In the genomic region with DNA sequence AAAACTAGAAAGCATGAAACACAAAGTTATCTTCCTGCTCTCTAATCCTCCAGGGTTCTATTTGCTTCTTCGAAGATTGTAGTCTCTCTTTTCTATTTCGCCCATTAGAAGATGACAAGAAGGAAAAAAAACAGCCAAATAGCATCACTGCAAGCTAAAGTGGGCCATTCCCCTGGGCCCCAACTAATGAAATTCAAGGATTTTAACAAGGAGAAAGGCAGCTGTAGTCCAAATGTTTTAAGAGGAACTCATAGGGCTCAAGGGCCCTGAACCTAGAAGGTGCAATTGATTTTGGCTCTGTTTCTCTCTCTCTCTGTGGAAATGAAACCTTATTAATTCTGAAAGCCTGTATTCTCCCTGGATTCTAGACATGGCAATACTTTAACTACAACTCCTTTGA, we compare ENCODE assay signal across 11 cellular contexts. TPM values are rescaled to one million over a fixed set of nuclear protein-coding genes. Genes with fewer than 3 reads are reported as not detected.
DNase-seq lines count a peak whose midpoint lies in the region; ATAC-seq and TF ChIP-seq lines count a peak whose summit lies in the region.
"Had no signal": no experiment of that assay in that cellular context is flagged by ENCODE, and none has a peak within 500 bp of the region (broad histone marks: within the 10 kb centered on the region; RNA-seq: fewer than 3 reads in every experiment).

No MANE protein-coding gene starts in this region.

- peak overlapping the region in 3 of 5 experiments; percentile 84 to 93 (median 90) for H3K27ac Mint-ChIP-seq in brain

- H2BK12ac ChIP-seq in trophoblast cell (ENCODE audit: low read length), result no peak overlapping the region

- H4K20me1 ChIP-seq in HCT116 (ENCODE audit: insufficient read depth) (no peaks in the 10 kb centered on the region), smooth muscle cell (ENCODE audit: low read depth) (no peaks in the 10 kb centered on the region), OCI-LY7 (ENCODE audit: insufficient read depth, low read length) (no peaks in the 10 kb centered on the region)

- H2BK120ac ChIP-seq in trophoblast cell (ENCODE audit: insufficient read depth, low read length, poor library complexity), result no peak overlapping the region

- H3K9me2 ChIP-seq in HCT116 (ENCODE audit: insufficient read depth) (no peaks in the 10 kb centered on the region), OCI-LY7 (ENCODE audit: insufficient read depth, low read length) (no peaks in the 10 kb centered on the region)

- H3K79me1 ChIP-seq in trophoblast cell (ENCODE audit: low read length), result no peaks in the 10 kb centered on the region

- peaks cover 18% of the 10 kb centered on the region for H3F3A ChIP-seq in smooth muscle cell (ENCODE audit: low read depth)

- H3K9ac ChIP-seq in HCT116 (ENCODE audit: low read length), result no peak overlapping the region
- peak overlapping the region; percentile 76 for H3K9ac ChIP-seq in smooth muscle cell (ENCODE audit: low read depth)
- no peak overlapping the region for H3K9ac ChIP-seq in trophoblast cell (ENCODE audit: low read length)

- no peak for TF ChIP-seq CTCF in HCT116 (IDR thresholded peaks at IDR 0.05 in 2 of 3, conservative IDR thresholded peaks at IDR 0.05 in 1 of 3; ENCODE audit: borderline replicate concordance in 1 of 3, insufficient read depth in 1 of 3, low read depth in 2 of 3, low read length in 2 of 3)
- TF ChIP-seq CTCF in brain (conservative IDR thresholded peaks at IDR 0.05), result no peak
- TF ChIP-seq CTCF in right atrium auricular region (IDR thresholded peaks at IDR 0.05), result no peak
- no peak for TF ChIP-seq CTCF in smooth muscle cell (IDR thresholded peaks at IDR 0.05; ENCODE audit: borderline replicate concordance, insufficient read depth, poor library complexity, severe bottlenecking)
- no peak for TF ChIP-seq CTCF in OCI-LY7 (conservative IDR thresholded peaks at IDR 0.05; ENCODE audit: low read length)

- H2AK5ac ChIP-seq in trophoblast cell (ENCODE audit: low read length), result no peak overlapping the region

- H3K18ac ChIP-seq in trophoblast cell (ENCODE audit: low read length), result no peak overlapping the region

- no peaks in the 10 kb centered on the region for H3K36me3 ChIP-seq in HCT116 (ENCODE audit: control insufficient read depth in 1 of 2, insufficient read depth in 2 of 2, low read length in 2 of 2)
- H3K36me3 ChIP-seq in right atrium auricular region, result no peaks in the 10 kb centered on the region
- H3K36me3 ChIP-seq in smooth muscle cell (ENCODE audit: low read depth), result no peaks in the 10 kb centered on the region
- H3K36me3 ChIP-seq in OCI-LY7 (ENCODE audit: insufficient read depth, low read length), result no peaks in the 10 kb centered on the region
- H3K36me3 ChIP-seq in trophoblast cell (ENCODE audit: control insufficient read depth in 1 of 2, insufficient read depth in 2 of 2, low read length in 2 of 2), result no peaks in the 10 kb centered on the region

- peak overlapping the region in 1 of 5 experiments; percentile 9 for H3K4me3 Mint-ChIP-seq in brain

- H3K4me1 Mint-ChIP-seq in brain, result peaks cover 35% of the 10 kb centered on the region

- H3K23ac ChIP-seq in trophoblast cell (ENCODE audit: low read length), result no peak overlapping the region

- H3K9me3 Mint-ChIP-seq in brain, result no peaks in the 10 kb centered on the region

- no peak overlapping the region for H4K91ac ChIP-seq in trophoblast cell (ENCODE audit: low read depth, low read length)

- POLR2A ChIA-PET in HCT116 (lab: Charles Lee) (interaction anchor here (1.4 kb wide), 1 partner anchor 184 kb away, joined by 3 read pairs; no protein-coding TSS in a partner anchor), OCI-LY7 (lab: Charles Lee) (interaction anchor here (0.7 kb wide), 1 partner anchor 122 kb away, joined by 5 read pairs; no protein-coding TSS in a partner anchor)

- H3K9me3 ChIP-seq in HCT116 (ENCODE audit: control insufficient read depth in 1 of 2, insufficient read depth in 1 of 2, low read depth in 1 of 2, low read length in 2 of 2), result no peaks in the 10 kb centered on the region
- H3K9me3 ChIP-seq in right atrium auricular region, result no peaks in the 10 kb centered on the region
- no peaks in the 10 kb centered on the region for H3K9me3 ChIP-seq in smooth muscle cell (replicated peaks; ENCODE audit: low read depth)
- H3K9me3 ChIP-seq in OCI-LY7 (ENCODE audit: low read length), result no peaks in the 10 kb centered on the region
- H3K9me3 ChIP-seq in trophoblast cell (ENCODE audit: insufficient read depth, low read depth, low read length), result no peaks in the 10 kb centered on the region

- H3K4me2 ChIP-seq in HCT116 (ENCODE audit: low read length) (peak overlapping the region; percentile 34), smooth muscle cell (peak overlapping the region; percentile 70), OCI-LY7 (ENCODE audit: low read length) (no peak overlapping the region), trophoblast cell (ENCODE audit: low read length) (no peak overlapping the region)

- no peaks in the 10 kb centered on the region for H3K36me3 Mint-ChIP-seq in brain

- H3K79me2 ChIP-seq in HCT116 (ENCODE audit: insufficient read depth, low read length) (no peaks in the 10 kb centered on the region), smooth muscle cell (ENCODE audit: low read depth) (no peaks in the 10 kb centered on the region), OCI-LY7 (ENCODE audit: insufficient read depth, low read depth, low read length) (no peaks in the 10 kb centered on the region), trophoblast cell (ENCODE audit: control insufficient read depth, insufficient read depth, low read length, poor library complexity) (no peaks in the 10 kb centered on the region)

- no peak overlapping the region for H4K12ac ChIP-seq in trophoblast cell (ENCODE audit: low read depth, low read length)

- no peaks in the 10 kb centered on the region for H3K27me3 Mint-ChIP-seq in brain

- no peak overlapping the region for H3K4ac ChIP-seq in trophoblast cell (ENCODE audit: low read depth, low read length)

- no peak overlapping the region for H2BK5ac ChIP-seq in trophoblast cell (ENCODE audit: low read depth, low read length, poor library complexity)

- intact Hi-C loops in HCT116 (cut with micrococcal nuclease), result no loop called here
- intact Hi-C loops in OCI-LY7 (cut with micrococcal nuclease; ENCODE audit: unreplicated experiment), result no loop called here
- intact Hi-C loops in posterior vena cava (cut with DNase I), result no loop called here

- BruUV-seq in HCT116 (replicated peaks; lab: Mats Ljungman, UMichigan), result no TSS peak
- no TSS peak for BruUV-seq in OCI-LY7 (replicated peaks; lab: Mats Ljungman, UMichigan)

- no peak for TF ChIP-seq RAD21 in HCT116 (IDR thresholded peaks at IDR 0.05; ENCODE audit: low read depth)

- RAD21 ChIA-PET in HCT116 (lab: Charles Lee; ENCODE audit: low non-redundant PET in 1 of 2, low total read pairs in 2 of 2, uncharacterized antibody in 2 of 2, unreplicated experiment in 2 of 2), result no interaction called here

- no peak for TF ChIP-seq POLR2A in HCT116 (IDR thresholded peaks at IDR 0.05; ENCODE audit: borderline replicate concordance, extremely low read depth, insufficient read depth, insufficient read length)

- ATAC-seq in HCT116, result no peak
- ATAC-seq in GM21576 (IDR thresholded peaks at IDR 0.05; ENCODE audit: unreplicated experiment), result no peak

- H3K27me3 ChIP-seq in HCT116 (ENCODE audit: insufficient read depth, low read length) (no peaks in the 10 kb centered on the region), right atrium auricular region (no peaks in the 10 kb centered on the region), smooth muscle cell (ENCODE audit: low read depth) (no peaks in the 10 kb centered on the region), trophoblast cell (ENCODE audit: insufficient read depth, low read length) (no peaks in the 10 kb centered on the region)

- no peak for DNase-seq in HCT116 (ENCODE audit: low read depth, low spot score)
- no peak for DNase-seq in right atrium auricular region (ENCODE audit: low spot score)
- no peak for DNase-seq in smooth muscle cell (lab: John Stamatoyannopoulos, UW; ENCODE audit: unreplicated experiment)
- DNase-seq in OCI-LY7 (ENCODE audit: low spot score), result no peak
- DNase-seq in trophoblast cell, result no peak
- no peak for DNase-seq in posterior vena cava (ENCODE audit: low spot score)
- DNase-seq: NCI-H187 treated with DMSO at 0.1 percent for 48 hours, occipital lobe, OCI-M1 had no signal

- CTCF ChIA-PET in HCT116 (lab: Charles Lee), result no interaction called here
- CTCF ChIA-PET in OCI-LY7 (lab: Charles Lee; ENCODE audit: unreplicated experiment), result no interaction called here

- H3K4me3 ChIP-seq in HCT116 (replicated peaks in 1 of 2; ENCODE audit: low read depth in 1 of 2, low read length in 2 of 2) (no peak overlapping the region), right atrium auricular region (no peak overlapping the region), smooth muscle cell (no peak overlapping the region), OCI-LY7 (ENCODE audit: low read depth, low read length, poor library complexity, severe bottlenecking) (no peak overlapping the region), trophoblast cell (ENCODE audit: low read depth, low read length) (no peak overlapping the region)

- H2AFZ ChIP-seq in HCT116 (ENCODE audit: low read depth, low read length, poor library complexity, severe bottlenecking) (peak overlapping the region; percentile 74), smooth muscle cell (ENCODE audit: low read depth) (peak overlapping the region; percentile 2), OCI-LY7 (ENCODE audit: low read length) (no peak overlapping the region), trophoblast cell (ENCODE audit: insufficient read depth, low read length, poor library complexity) (no peak overlapping the region)

- no peak overlapping the region for H3K14ac ChIP-seq in trophoblast cell (ENCODE audit: low read length)

- peaks cover 5 to 21% of the 10 kb centered on the region in 2 experiments; a peak in 2 of 4 replicates for H3K4me1 ChIP-seq in HCT116 (ENCODE audit: control insufficient read depth in 1 of 2, insufficient read depth in 2 of 2, low read length in 2 of 2)
- H3K4me1 ChIP-seq in right atrium auricular region, result peaks cover 0 to 21% of the 10 kb centered on the region in 2 donors
- H3K4me1 ChIP-seq in smooth muscle cell (ENCODE audit: low read depth), result peaks cover 9% of the 10 kb centered on the region
- no peaks in the 10 kb centered on the region for H3K4me1 ChIP-seq in OCI-LY7 (ENCODE audit: insufficient read depth, low read length, poor library complexity, severe bottlenecking)
- H3K4me1 ChIP-seq in trophoblast cell (ENCODE audit: control insufficient read depth in 1 of 2, insufficient read depth in 2 of 2, low read length in 2 of 2), result no peaks in the 10 kb centered on the region

- no peak overlapping the region for H4K8ac ChIP-seq in trophoblast cell (ENCODE audit: low read depth, low read length)

- no peak overlapping the region for H3K27ac ChIP-seq in HCT116 (ENCODE audit: low read depth, low read length)
- H3K27ac ChIP-seq in right atrium auricular region, result peak overlapping the region; percentile 31 to 59
- H3K27ac ChIP-seq in smooth muscle cell (ENCODE audit: low read depth), result peak overlapping the region; percentile 98
- no peak overlapping the region for H3K27ac ChIP-seq in OCI-LY7 (ENCODE audit: low read depth, low read length, poor library complexity, severe bottlenecking)
- H3K27ac ChIP-seq in trophoblast cell (ENCODE audit: low read depth, low read length), result no peak overlapping the region

- 24% methylated on average over 2 of the region's 2 CpGs for WGBS in smooth muscle cell (ENCODE audit: low lambda C conversion rate)
- no CpG with 5 or more reads among the region's 2 CpGs for WGBS in trophoblast cell (ENCODE audit: extremely low coverage, insufficient coverage, insufficient read length)

RNA-seq across cellular contexts. Expression of gene CUBN, which starts 53.6 kb away (rescaled TPM):
- total RNA-seq in HCT116 (2021; ENCODE audit: unreplicated experiment), result 1.2 TPM
- 0.10 and 0.39 TPM in 2 replicates for polyA plus RNA-seq in HCT116 (2012)
- 0.27 TPM for polyA plus RNA-seq in brain (ENCODE audit: insufficient read depth, low read depth, low replicate concordance)
- under 1 TPM; 0.15 to 0.94 TPM for total RNA-seq in right atrium auricular region
- total RNA-seq in smooth muscle cell, result 1.7 and 4.7 TPM in 2 replicates
- 0.33 and 0.62 TPM in 2 replicates for polyA plus RNA-seq in smooth muscle cell
- total RNA-seq in OCI-LY7 (2014; rRNA removed; shearing (Covaris generic)), result 0.13 and 0.41 TPM in 2 replicates
- total RNA-seq in OCI-LY7 (2022), result 0.15 and 0.25 TPM in 2 replicates
- polyA plus RNA-seq in trophoblast cell (2013), result 0.04 and 0.08 TPM in 2 replicates
- 1 to 10 TPM; 1.1 to 2.3 TPM for total RNA-seq in posterior vena cava

Comparison
In these comparisons a context has a peak if more than half of its experiments do, and no peak if none do; other contexts are left out.
1. H2AFZ ChIP-seq: peak in HCT116 (single experiment) and smooth muscle cell (single experiment); none in OCI-LY7 (single experiment) and trophoblast cell (single experiment).
2. H3K27ac ChIP-seq: peak in right atrium auricular region (2 of 2) and smooth muscle cell (single experiment); none in HCT116 (single experiment), OCI-LY7 (single experiment) and trophoblast cell (single experiment).
3. H3K4me2 ChIP-seq: peak in HCT116 (single experiment) and smooth muscle cell (single experiment); none in OCI-LY7 (single experiment) and trophoblast cell (single experiment).